ENCODE assay signal across 8 cellular contexts in genomic region chr2:202634556-202635440, GRCh38. TPM values are rescaled to one million over a fixed set of nuclear protein-coding genes. Genes with fewer than 3 reads are reported as not detected.
DNase-seq lines count a peak whose midpoint lies in the region; FAIRE-seq and TF ChIP-seq lines count a peak whose summit lies in the region.

FAM117B (plus strand) TSS chr2:202634969; CDS start chr2:202635188, 219 bp downstream.

- H3K27ac ChIP-seq in DOHH2 (ENCODE audit: low read depth, low read length) (peak within 1 kb of the TSS; percentile 85), GM23248 (peak within 1 kb of the TSS; percentile 37), Karpas-422 (ENCODE audit: low read length) (peak within 1 kb of the TSS; percentile 70), esophagus squamous epithelium (peak within 1 kb of the TSS; percentile 92 to 98 (median 98))

- peak; percentile 9 for TF ChIP-seq CTCF in DOHH2 (IDR thresholded peaks at IDR 0.05; ENCODE audit: low read depth, low read length, poor library complexity, severe bottlenecking)
- TF ChIP-seq CTCF in esophagus squamous epithelium (IDR thresholded peaks at IDR 0.05), result no peak

- H3F3A ChIP-seq in DOHH2 (ENCODE audit: control insufficient read depth, insufficient read depth) (no peaks in the 10 kb centered on the region), GM23248 (ENCODE audit: insufficient read depth) (peaks cover 7% of the 10 kb centered on the region; the same call in 1 of the 2 replicates)

- H3K4me3 ChIP-seq in DOHH2 (ENCODE audit: low read length) (peak within 1 kb of the TSS; percentile 76), GM23248 (peak within 1 kb of the TSS; percentile 97), Karpas-422 (ENCODE audit: low read length) (peak within 1 kb of the TSS; percentile 98), esophagus squamous epithelium (peak within 1 kb of the TSS; percentile 94 to 98 (median 96))

- in situ Hi-C loops in GM23248 (cut with MboI), result no loop called here

- TF ChIP-seq POLR2A in esophagus squamous epithelium (IDR thresholded peaks at IDR 0.05), result peak in 3 of 4 donors; percentile 39 to 94 (median 77)

- no peaks in the 10 kb centered on the region for H3K9me2 ChIP-seq in DOHH2 (replicated peaks; ENCODE audit: control insufficient read depth, low read length)
- H3K9me2 ChIP-seq in GM23248 (ENCODE audit: insufficient read depth), result no peaks in the 10 kb centered on the region
- no peaks in the 10 kb centered on the region for H3K9me2 ChIP-seq in Karpas-422 (replicated peaks; ENCODE audit: insufficient read depth, low read length)

- H3K27me3 ChIP-seq in DOHH2 (ENCODE audit: control insufficient read depth, low read length) (no peaks in the 10 kb centered on the region), GM23248 (replicated peaks; ENCODE audit: insufficient read depth) (no peaks in the 10 kb centered on the region), Karpas-422 (ENCODE audit: low read length) (no peaks in the 10 kb centered on the region), esophagus squamous epithelium (no peaks in the 10 kb centered on the region)

- peak within 1 kb of the TSS; percentile 84 for H3K9ac ChIP-seq in GM23248
- H3K9ac ChIP-seq in Karpas-422 (ENCODE audit: low read length), result peak within 1 kb of the TSS; percentile 98

- DNase-seq in GM23248, result peak; percentile 99
- peak; percentile 99 for DNase-seq in Karpas-422
- peak; percentile 91 for DNase-seq in RCC 7860 (ENCODE audit: low spot score)
- peak; percentile 97 for DNase-seq in activated T-helper 1 cell treated with Interleukin-2 at 50 U/mL for 16 hours (ENCODE audit: low read depth)
- peak; percentile 99 for DNase-seq in esophagus squamous epithelium (lab: John Stamatoyannopoulos, UW)
- DNase-seq in myocyte (ENCODE audit: low read depth), result peak; percentile 98
- peak; percentile 96 to 99 for DNase-seq in stimulated activated CD8-positive, alpha-beta memory T cell treated with anti-CD3 and anti-CD28 coated beads, Interleukin-7, amount 100 ng/mL, for 4 hours (ENCODE audit: low read depth in 2 of 2)

- peak; percentile 81 for FAIRE-seq in RCC 7860 (lab: Jason Lieb, UNC)

- H3K79me2 ChIP-seq in DOHH2 (ENCODE audit: control insufficient read depth, low read length) (peaks cover 45% of the 10 kb centered on the region), GM23248 (ENCODE audit: insufficient read depth) (no peaks in the 10 kb centered on the region), Karpas-422 (ENCODE audit: low read length) (peaks cover 10% of the 10 kb centered on the region; the same call in 1 of the 2 replicates)

- H3K9me3 ChIP-seq in DOHH2 (ENCODE audit: control insufficient read depth, insufficient read depth, low read length) (no peaks in the 10 kb centered on the region), GM23248 (ENCODE audit: low read depth) (no peaks in the 10 kb centered on the region), Karpas-422 (ENCODE audit: low read length) (no peaks in the 10 kb centered on the region), esophagus squamous epithelium (no peaks in the 10 kb centered on the region)

- H3K36me3 ChIP-seq in DOHH2 (ENCODE audit: control insufficient read depth, low read length) (peaks cover 5% of the 10 kb centered on the region), GM23248 (ENCODE audit: low read depth) (no peaks in the 10 kb centered on the region), Karpas-422 (ENCODE audit: insufficient read depth, low read length) (no peaks in the 10 kb centered on the region), esophagus squamous epithelium (no peaks in the 10 kb centered on the region)

- intact Hi-C loops in esophagus squamous epithelium (cut with DNase I), result no loop called here

- H3K4me2 ChIP-seq in DOHH2 (ENCODE audit: low read length), result peak within 1 kb of the TSS; percentile 78
- H3K4me2 ChIP-seq in GM23248 (ENCODE audit: unreplicated experiment), result peak within 1 kb of the TSS; percentile 68
- H3K4me2 ChIP-seq in Karpas-422 (ENCODE audit: low read depth, low read length, poor library complexity, severe bottlenecking), result peak within 1 kb of the TSS; percentile 76

- H2AFZ ChIP-seq in GM23248, result peak within 1 kb of the TSS; percentile 99
- H2AFZ ChIP-seq in Karpas-422 (ENCODE audit: low read length), result peak within 1 kb of the TSS; percentile 95

- H4K20me1 ChIP-seq in DOHH2 (ENCODE audit: control insufficient read depth, insufficient read depth, low read depth, low read length) (no peaks in the 10 kb centered on the region), GM23248 (ENCODE audit: insufficient read depth) (no peaks in the 10 kb centered on the region), Karpas-422 (ENCODE audit: insufficient read depth, low read depth, low read length) (peaks cover 11% of the 10 kb centered on the region; the same call in 1 of the 2 replicates)

- WGBS in GM23248 (ENCODE audit: low coverage in 1 of 2, low lambda C conversion rate in 2 of 2, missing lambda C conversion rate in 2 of 2), 2 experiments, result 0 to 2% methylated on average over 63 to 79 of the region's 83 CpGs
- whole genome bisulfite sequencing in esophagus squamous epithelium, 2 donors, result 0 to 1% methylated on average over 12 of the region's 83 CpGs

- H3K4me1 ChIP-seq in DOHH2 (ENCODE audit: control insufficient read depth, low read length) (peaks cover 41% of the 10 kb centered on the region), GM23248 (ENCODE audit: insufficient read depth) (0 out of 2 replicates have a peak, but pooled peaks cover 4% of the 10 kb centered on the region), Karpas-422 (ENCODE audit: low read length) (peaks cover 20% of the 10 kb centered on the region), esophagus squamous epithelium (peaks cover 10 to 38% (median 21%) of the 10 kb centered on the region in 3 donors)

RNA-seq across cellular contexts. Expression of gene FAM117B, which starts in this region (rescaled TPM):
- 0.51 and 1.2 TPM in 2 replicates for total RNA-seq in GM23248 (2014; rRNA removed; shearing (Covaris generic))
- 1.1 and 1.4 TPM in 2 replicates for polyA plus RNA-seq in GM23248 (2016; fragmentation: Nextera tagmentation; extraction: Ambion mirVana)
- total RNA-seq in Karpas-422 (2014; rRNA removed; shearing (Covaris generic); ENCODE audit: low replicate concordance), result 4.6 and 8.0 TPM in 2 replicates
- total RNA-seq in esophagus squamous epithelium (10 to 100 TPM in 2 of 4 donors, 1 to 10 TPM in 2; 6.7 to 15.6 (median 9.4) TPM), myocyte (1.3 and 1.9 TPM in 2 replicates)
- polyA plus RNA-seq in myocyte (2012), result 1.5 TPM

Comparison
In these comparisons a context has a peak if more than half of its experiments do, and no peak if none do; other contexts are left out.
1. Peak in every context shown above with its lines: DNase-seq, H3K4me3 ChIP-seq and H3K27ac ChIP-seq.
2. H3K27ac ChIP-seq: peak in every context shown above with its lines; median percentile 98 in esophagus squamous epithelium; 85 in DOHH2; 70 in Karpas-422; 37 in GM23248.